Comparison of ENCODE assay signal across 1 cellular context in genomic region chr1:228760962-228761361, GRCh38.
TF ChIP-seq lines count a peak whose summit lies in the region.

No MANE protein-coding gene starts in this region.

TF ChIP-seq in HepG2, 621 proteins besides CTCF, POLR2A, EP300 and RAD21 (continued from another document):
- TF ChIP-seq PAXIP1 (CRISPR knock-in tag; conservative IDR thresholded peaks at IDR 0.05) (peak; percentile 55), SOX6 (IDR thresholded peaks at IDR 0.05) (no peak), SOX6 (CRISPR knock-in tag; IDR thresholded peaks at IDR 0.05) (peak; percentile 19; the same call in 1 of the 2 replicates), SOX5 (CRISPR knock-in tag; IDR thresholded peaks at IDR 0.05; ENCODE audit: borderline replicate concordance) (0 out of 2 replicates have a peak, but pooled peaks have one; percentile 21), SP5 (CRISPR knock-in tag; IDR thresholded peaks at IDR 0.05; ENCODE audit: borderline replicate concordance, low read depth) (no peak), RARA (CRISPR knock-in tag; IDR thresholded peaks at IDR 0.05) (0 out of 2 replicates have a peak, but pooled peaks have one; percentile 28), ARID5B (CRISPR knock-in tag; IDR thresholded peaks at IDR 0.05) (peak; percentile 32; the same call in 1 of the 2 replicates), ZSCAN25 (CRISPR knock-in tag; IDR thresholded peaks at IDR 0.05) (peak; percentile 84), MXI1 (IDR thresholded peaks at IDR 0.05; ENCODE audit: borderline replicate concordance, low read depth, low read length) (no peak)
